ENCODE assay signal across 1 cellular context in genomic region chr1:229093546-229094336, GRCh38.
TF ChIP-seq lines count a peak whose summit lies in the region.

No MANE protein-coding gene starts in this region.

TF ChIP-seq in WTC11, 78 proteins besides CTCF, POLR2A, EP300 and RAD21 (continued from another document):
- 0 out of 2 replicates have a peak, but pooled peaks have one; percentile 15 for TF ChIP-seq ZNF281 (CRISPR knock-in tag; IDR thresholded peaks at IDR 0.05)
- no peak for TF ChIP-seq ZNF138 (CRISPR knock-in tag; conservative IDR thresholded peaks at IDR 0.05)
- TF ChIP-seq, protein P1, sequence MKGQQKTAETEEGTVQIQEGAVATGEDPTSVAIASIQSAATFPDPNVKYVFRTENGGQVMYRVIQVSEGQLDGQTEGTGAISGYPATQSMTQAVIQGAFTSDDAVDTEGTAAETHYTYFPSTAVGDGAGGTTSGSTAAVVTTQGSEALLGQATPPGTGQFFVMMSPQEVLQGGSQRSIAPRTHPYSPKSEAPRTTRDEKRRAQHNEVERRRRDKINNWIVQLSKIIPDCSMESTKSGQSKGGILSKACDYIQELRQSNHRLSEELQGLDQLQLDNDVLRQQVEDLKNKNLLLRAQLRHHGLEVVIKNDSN (CRISPR knock-in tag; IDR thresholded peaks at IDR 0.05) = peak; percentile 31; the same call in 1 of the 2 replicates
- TF ChIP-seq IRF1 (CRISPR knock-in tag; IDR thresholded peaks at IDR 0.05) = no peak
- TF ChIP-seq, protein P2, sequence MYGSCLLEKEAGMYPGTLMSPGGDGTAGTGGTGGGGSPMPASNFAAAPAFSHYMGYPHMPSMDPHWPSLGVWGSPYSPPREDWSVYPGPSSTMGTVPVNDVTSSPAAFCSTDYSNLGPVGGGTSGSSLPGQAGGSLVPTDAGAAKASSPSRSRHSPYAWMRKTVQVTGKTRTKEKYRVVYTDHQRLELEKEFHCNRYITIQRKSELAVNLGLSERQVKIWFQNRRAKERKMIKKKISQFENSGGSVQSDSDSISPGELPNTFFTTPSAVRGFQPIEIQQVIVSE (CRISPR knock-in tag; IDR thresholded peaks at IDR 0.05; ENCODE audit: borderline replicate concordance) = no peak
- TF ChIP-seq ATF6 (CRISPR knock-in tag; IDR thresholded peaks at IDR 0.05) = no peak
- TF ChIP-seq, protein P3, sequence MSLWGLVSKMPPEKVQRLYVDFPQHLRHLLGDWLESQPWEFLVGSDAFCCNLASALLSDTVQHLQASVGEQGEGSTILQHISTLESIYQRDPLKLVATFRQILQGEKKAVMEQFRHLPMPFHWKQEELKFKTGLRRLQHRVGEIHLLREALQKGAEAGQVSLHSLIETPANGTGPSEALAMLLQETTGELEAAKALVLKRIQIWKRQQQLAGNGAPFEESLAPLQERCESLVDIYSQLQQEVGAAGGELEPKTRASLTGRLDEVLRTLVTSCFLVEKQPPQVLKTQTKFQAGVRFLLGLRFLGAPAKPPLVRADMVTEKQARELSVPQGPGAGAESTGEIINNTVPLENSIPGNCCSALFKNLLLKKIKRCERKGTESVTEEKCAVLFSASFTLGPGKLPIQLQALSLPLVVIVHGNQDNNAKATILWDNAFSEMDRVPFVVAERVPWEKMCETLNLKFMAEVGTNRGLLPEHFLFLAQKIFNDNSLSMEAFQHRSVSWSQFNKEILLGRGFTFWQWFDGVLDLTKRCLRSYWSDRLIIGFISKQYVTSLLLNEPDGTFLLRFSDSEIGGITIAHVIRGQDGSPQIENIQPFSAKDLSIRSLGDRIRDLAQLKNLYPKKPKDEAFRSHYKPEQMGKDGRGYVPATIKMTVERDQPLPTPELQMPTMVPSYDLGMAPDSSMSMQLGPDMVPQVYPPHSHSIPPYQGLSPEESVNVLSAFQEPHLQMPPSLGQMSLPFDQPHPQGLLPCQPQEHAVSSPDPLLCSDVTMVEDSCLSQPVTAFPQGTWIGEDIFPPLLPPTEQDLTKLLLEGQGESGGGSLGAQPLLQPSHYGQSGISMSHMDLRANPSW (CRISPR knock-in tag; conservative IDR thresholded peaks at IDR 0.05; ENCODE audit: low read depth) = no peak
- TF ChIP-seq, protein P4, sequence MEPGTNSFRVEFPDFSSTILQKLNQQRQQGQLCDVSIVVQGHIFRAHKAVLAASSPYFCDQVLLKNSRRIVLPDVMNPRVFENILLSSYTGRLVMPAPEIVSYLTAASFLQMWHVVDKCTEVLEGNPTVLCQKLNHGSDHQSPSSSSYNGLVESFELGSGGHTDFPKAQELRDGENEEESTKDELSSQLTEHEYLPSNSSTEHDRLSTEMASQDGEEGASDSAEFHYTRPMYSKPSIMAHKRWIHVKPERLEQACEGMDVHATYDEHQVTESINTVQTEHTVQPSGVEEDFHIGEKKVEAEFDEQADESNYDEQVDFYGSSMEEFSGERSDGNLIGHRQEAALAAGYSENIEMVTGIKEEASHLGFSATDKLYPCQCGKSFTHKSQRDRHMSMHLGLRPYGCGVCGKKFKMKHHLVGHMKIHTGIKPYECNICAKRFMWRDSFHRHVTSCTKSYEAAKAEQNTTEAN (CRISPR knock-in tag; IDR thresholded peaks at IDR 0.05) = no peak
- TF ChIP-seq ERG (CRISPR knock-in tag; IDR thresholded peaks at IDR 0.05) = no peak
- TF ChIP-seq ZNF532 (CRISPR knock-in tag; IDR thresholded peaks at IDR 0.05; ENCODE audit: borderline replicate concordance) = 0 out of 2 replicates have a peak, but pooled peaks have one; percentile 10
- no peak for TF ChIP-seq ZNF232 (CRISPR knock-in tag; IDR thresholded peaks at IDR 0.05)
- TF ChIP-seq, protein P5, sequence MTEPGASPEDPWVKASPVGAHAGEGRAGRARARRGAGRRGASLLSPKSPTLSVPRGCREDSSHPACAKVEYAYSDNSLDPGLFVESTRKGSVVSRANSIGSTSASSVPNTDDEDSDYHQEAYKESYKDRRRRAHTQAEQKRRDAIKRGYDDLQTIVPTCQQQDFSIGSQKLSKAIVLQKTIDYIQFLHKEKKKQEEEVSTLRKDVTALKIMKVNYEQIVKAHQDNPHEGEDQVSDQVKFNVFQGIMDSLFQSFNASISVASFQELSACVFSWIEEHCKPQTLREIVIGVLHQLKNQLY (CRISPR knock-in tag; IDR thresholded peaks at IDR 0.05) = no peak
- no peak for TF ChIP-seq NFE2L1 (CRISPR knock-in tag; IDR thresholded peaks at IDR 0.05)
- TF ChIP-seq FOXP4 (CRISPR knock-in tag; IDR thresholded peaks at IDR 0.05) = no peak
- TF ChIP-seq NR2C2 (CRISPR knock-in tag; IDR thresholded peaks at IDR 0.05) = no peak
- TF ChIP-seq E2F5 (CRISPR knock-in tag; IDR thresholded peaks at IDR 0.05) = no peak
- TF ChIP-seq TCF7 (CRISPR knock-in tag; IDR thresholded peaks at IDR 0.05; ENCODE audit: low read depth) = no peak
